8 cellular contexts compared by ENCODE assay signal in the genomic region with DNA sequence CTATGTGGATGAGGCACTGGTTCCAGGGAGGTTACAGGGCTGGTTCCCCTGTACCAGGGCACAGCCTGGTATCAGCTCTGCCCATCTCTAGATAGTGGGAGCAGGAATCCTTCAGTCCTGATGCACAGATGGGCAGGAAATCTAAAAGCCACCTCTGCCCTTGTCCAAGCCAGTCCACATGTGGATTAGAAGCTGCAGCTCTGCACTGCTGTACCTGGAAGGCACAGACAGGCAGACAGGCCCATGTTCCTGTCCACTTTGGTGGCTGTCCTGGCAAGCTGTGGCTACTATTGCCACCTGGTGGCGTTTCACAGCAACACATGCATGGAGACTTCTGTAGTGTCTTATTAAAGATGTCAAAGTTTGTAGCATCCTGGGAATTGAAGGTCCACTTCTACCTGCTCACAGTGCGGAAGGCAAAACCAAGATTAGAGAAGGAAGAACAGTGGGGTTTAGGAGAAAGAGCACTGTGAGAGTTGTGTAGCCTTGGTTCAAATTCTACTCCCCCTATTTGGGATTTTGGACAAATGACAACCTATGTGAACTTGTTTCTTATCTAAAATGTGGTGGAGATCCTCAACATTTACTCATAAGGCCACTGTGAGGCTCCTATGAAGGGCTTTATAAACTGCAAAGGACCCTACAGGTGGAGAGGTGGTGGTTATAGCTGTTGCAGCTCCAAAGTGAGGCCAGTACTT. TPM values are rescaled to one million over a fixed set of nuclear protein-coding genes. Genes with fewer than 3 reads are reported as not detected.
A peak's percentile ranks its signal among the peaks of the same experiment; 100 is the strongest.
DNase-seq lines count a peak whose midpoint lies in the region; ATAC-seq, FAIRE-seq and TF ChIP-seq lines count a peak whose summit lies in the region.

No MANE protein-coding gene starts in this region.

- peak; percentile 87 for TF ChIP-seq CTCF in glutamatergic neuron (IDR thresholded peaks at IDR 0.05; ENCODE audit: partially characterized antibody, unreplicated experiment)

- H3K27ac Mint-ChIP-seq in glutamatergic neuron (ENCODE audit: unreplicated experiment): no peak overlapping the region

- peak; percentile 75 for ATAC-seq in GM19467 (IDR thresholded peaks at IDR 0.05; ENCODE audit: unreplicated experiment)

- H3K9me3 Mint-ChIP-seq in glutamatergic neuron (ENCODE audit: unreplicated experiment): peaks cover 13% of the 10 kb centered on the region

- peaks cover 2% of the 10 kb centered on the region for H3K27me3 Mint-ChIP-seq in glutamatergic neuron (ENCODE audit: unreplicated experiment)

- peak; percentile 67 for FAIRE-seq in urothelium cell line (lab: Jason Lieb, UNC)

- peaks cover 34% of the 10 kb centered on the region for H3K4me1 Mint-ChIP-seq in glutamatergic neuron (ENCODE audit: low read depth, unreplicated experiment)

- no peaks in the 10 kb centered on the region for H3K36me3 Mint-ChIP-seq in glutamatergic neuron (ENCODE audit: unreplicated experiment)

- intact Hi-C loops in posterior cingulate gyrus (cut with DNase I): loop anchor here (1.0 to 10.0 kb wide), 2 partner anchors 162 to 178 kb away; no protein-coding TSS in a partner anchor

- peak; percentile 69 for DNase-seq in COLO668 (lab: John Stamatoyannopoulos, UW; ENCODE audit: unreplicated experiment)
- peak; percentile 29 for DNase-seq in Kasumi-1 (lab: John Stamatoyannopoulos, UW)
- DNase-seq in SHP77 treated with DMSO at 0.1 percent for 48 hours (lab: John Stamatoyannopoulos, UW): peak; percentile 1
- DNase-seq in activated naive CD4-positive, alpha-beta T cell (lab: John Stamatoyannopoulos, UW): peak in 3 of 4 experiments; percentile 11 to 44 (median 27)
- DNase-seq in glutamatergic neuron: peak; percentile 86
- peak; percentile 75 to 98 (median 88) for DNase-seq in posterior cingulate gyrus
- DNase-seq in urothelium cell line (ENCODE audit: low spot score): peak; percentile 66

- no peak overlapping the region for H3K4me3 Mint-ChIP-seq in glutamatergic neuron (ENCODE audit: unreplicated experiment)

RNA-seq across cellular contexts. Expression of a gene that starts 30.1 kb away (rescaled TPM):
- total RNA-seq in glutamatergic neuron (ENCODE audit: unreplicated experiment): 117 TPM

Comparison
In these comparisons a context has a peak if more than half of its experiments do, and no peak if none do; other contexts are left out.
1. Peak in every context shown above with its lines: DNase-seq and ATAC-seq.
2. DNase-seq: peak in every context shown above with its lines; median percentile 88 in posterior cingulate gyrus; 86 in glutamatergic neuron; 69 in COLO668; 66 in urothelium cell line; 29 in Kasumi-1; 27 in activated naive CD4-positive, alpha-beta T cell; 1 in SHP77 treated with DMSO at 0.1 percent for 48 hours.